ENCODE assay signal across 7 cellular contexts in the genomic region with DNA sequence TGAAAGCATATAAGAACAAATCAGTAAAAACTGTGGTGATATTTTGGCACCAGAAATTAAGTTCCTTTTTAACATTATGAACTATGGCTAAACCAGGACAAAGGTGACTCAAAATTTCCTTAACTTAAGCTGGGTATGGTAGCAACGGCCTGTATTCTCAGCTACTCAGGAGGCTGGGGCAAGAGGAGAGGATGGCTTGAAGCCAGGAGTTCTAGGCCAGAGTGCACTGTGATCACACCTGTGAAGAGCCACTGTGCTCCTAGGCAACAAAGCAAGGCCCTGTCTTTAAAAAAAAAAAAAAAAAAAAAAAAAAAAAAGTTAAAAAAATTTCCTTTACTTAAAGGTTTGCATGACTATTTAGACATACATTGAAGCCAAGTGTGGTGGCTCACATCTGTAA.
DNase-seq lines count a peak whose midpoint lies in the region; ATAC-seq, FAIRE-seq and TF ChIP-seq lines count a peak whose summit lies in the region.
"Not testable (repeated sequence)": the region's sequence is repeated elsewhere in the genome, so short reads cannot be mapped to it uniquely, and the experiment has no call there.

No MANE protein-coding gene starts in this region.

- not testable (repeated sequence) for H3K9me1 ChIP-seq in K562 (ENCODE audit: control insufficient read depth, insufficient read depth, low read length)

- not testable (repeated sequence) for H3K9me3 Mint-ChIP-seq in activated CD4-positive, alpha-beta T cell treated with anti-CD3 and anti-CD28 coated beads for 36 hours (ENCODE audit: low read depth)

- in situ Hi-C loops in K562 (cut with MboI) = not testable (repeated sequence)

- H3K27ac Mint-ChIP-seq in activated CD4-positive, alpha-beta T cell treated with anti-CD3 and anti-CD28 coated beads for 36 hours = not testable (repeated sequence)

- CTCF ChIA-PET in activated CD4-positive, alpha-beta T cell treated with anti-CD3 and anti-CD28 coated beads for 36 hours (lab: Charles Lee); K562 (lab: Yijun Ruan, JAX; ENCODE audit: low intra/inter-chr PET ratio): not testable (repeated sequence)

- H4K20me1 ChIP-seq in K562 (replicated peaks; ENCODE audit: control insufficient read depth, insufficient read depth, low read length) = not testable (repeated sequence)

- not testable (repeated sequence) for H3K9me3 ChIP-seq in K562 (replicated peaks; ENCODE audit: control insufficient read depth, insufficient read depth, low read depth, low read length); body of pancreas; esophagus muscularis mucosa; upper lobe of right lung

- not testable (repeated sequence) for H3K27ac ChIP-seq in K562 (ENCODE audit: extremely low read depth, low read depth, low read length); body of pancreas; esophagus muscularis mucosa (replicated peaks in 1 of 4); upper lobe of right lung

- POLR2A ChIA-PET in activated CD4-positive, alpha-beta T cell treated with anti-CD3 and anti-CD28 coated beads for 36 hours (lab: Charles Lee); K562 (lab: Yijun Ruan, JAX): not testable (repeated sequence)

- not testable (repeated sequence) for H3K9ac ChIP-seq in K562 (ENCODE audit: insufficient read depth in 1 of 2, low read depth in 2 of 2, low read length in 2 of 2)

- H3K27me3 ChIP-seq in K562 (ENCODE audit: control insufficient read depth in 2 of 2, insufficient read depth in 2 of 2, low read length in 2 of 2); body of pancreas; esophagus muscularis mucosa; upper lobe of right lung: not testable (repeated sequence)

- not testable (repeated sequence) for H3K79me2 ChIP-seq in K562 (ENCODE audit: control insufficient read depth, insufficient read depth, low read length)

- not testable (repeated sequence) for H3K4me3 Mint-ChIP-seq in activated CD4-positive, alpha-beta T cell treated with anti-CD3 and anti-CD28 coated beads for 36 hours

- DNase-seq in RPMI8226 = peak; percentile 95
- not testable (repeated sequence) for DNase-seq in activated CD4-positive, alpha-beta T cell treated with anti-CD3 and anti-CD28 coated beads for 36 hours; K562 (ENCODE audit: extremely low read depth in 1 of 4, low spot score in 3 of 4); body of pancreas; left lobe of liver (ENCODE audit: low spot score); upper lobe of right lung
- peak; percentile 4 for DNase-seq in esophagus muscularis mucosa (ENCODE audit: extremely low spot score)

- not testable (repeated sequence) for H3K27me3 Mint-ChIP-seq in activated CD4-positive, alpha-beta T cell treated with anti-CD3 and anti-CD28 coated beads for 36 hours

- TF ChIP-seq POLR2A in K562 (conservative IDR thresholded peaks at IDR 0.05); body of pancreas (IDR thresholded peaks at IDR 0.05); esophagus muscularis mucosa (IDR thresholded peaks at IDR 0.05; ENCODE audit: low read depth): not testable (repeated sequence)

- intact Hi-C loops in activated CD4-positive, alpha-beta T cell treated with anti-CD3 and anti-CD28 coated beads for 36 hours (cut with DNase I, micrococcal nuclease); K562 (cut with micrococcal nuclease); body of pancreas (cut with DNase I); esophagus muscularis mucosa (cut with DNase I); upper lobe of right lung (cut with DNase I): not testable (repeated sequence)

- ATAC-seq in activated CD4-positive, alpha-beta T cell treated with anti-CD3 and anti-CD28 coated beads for 36 hours = peak; percentile 36
- ATAC-seq in K562 (peak; percentile 18; the same call in 1 of the 3 replicates), body of pancreas (peak; percentile 47), left lobe of liver (peak; percentile 46), upper lobe of right lung (peak; percentile 12)

- not testable (repeated sequence) for H3K4me1 Mint-ChIP-seq in activated CD4-positive, alpha-beta T cell treated with anti-CD3 and anti-CD28 coated beads for 36 hours

- not testable (repeated sequence) for H3K4me1 ChIP-seq in K562 (replicated peaks in 1 of 2; ENCODE audit: control insufficient read depth in 2 of 2, insufficient read depth in 2 of 2, low read length in 2 of 2); body of pancreas; upper lobe of right lung
- peaks cover 0 to 16% (median 0%) of the 10 kb centered on the region in 4 donors for H3K4me1 ChIP-seq in esophagus muscularis mucosa

- FAIRE-seq in K562 (lab: Jason Lieb, UNC) = not testable (repeated sequence)

- H3K36me3 ChIP-seq in K562 (ENCODE audit: control insufficient read depth, insufficient read depth, low read length); body of pancreas (replicated peaks in 1 of 2; ENCODE audit: insufficient read depth in 1 of 2, low read depth in 2 of 2); esophagus muscularis mucosa; upper lobe of right lung: not testable (repeated sequence)

- BruUV-seq in K562 (replicated peaks; lab: Mats Ljungman, UMichigan) = not testable (repeated sequence)

- H2AFZ ChIP-seq in K562 (ENCODE audit: low read depth, low read length) = not testable (repeated sequence)

- not testable (repeated sequence) for H3K36me3 Mint-ChIP-seq in activated CD4-positive, alpha-beta T cell treated with anti-CD3 and anti-CD28 coated beads for 36 hours (ENCODE audit: low read depth)

- TF ChIP-seq RAD21 in K562 (CRISPR knock-in tag; conservative IDR thresholded peaks at IDR 0.05 in 1 of 2, IDR thresholded peaks at IDR 0.05 in 1 of 2) = not testable (repeated sequence)

- WGBS in K562 (ENCODE audit: insufficient coverage, low coverage, missing lambda C conversion rate) = 0% methylated on average over 1 of the region's 1 CpG
- WGBS in body of pancreas, 2 donors = 29 to 40% methylated on average over 1 of the region's 1 CpG
- 55% methylated on average over 1 of the region's 1 CpG for WGBS in esophagus muscularis mucosa

- TF ChIP-seq EP300 in K562 (IDR thresholded peaks at IDR 0.05; ENCODE audit: low read length); esophagus muscularis mucosa (IDR thresholded peaks at IDR 0.05): not testable (repeated sequence)

- not testable (repeated sequence) for H3K4me2 ChIP-seq in K562 (ENCODE audit: insufficient read depth, low read length)

- not testable (repeated sequence) for H3K4me3 ChIP-seq in K562, body of pancreas, esophagus muscularis mucosa, upper lobe of right lung

- not testable (repeated sequence) for TF ChIP-seq CTCF in K562 (IDR thresholded peaks at IDR 0.05 in 2 of 3, conservative IDR thresholded peaks at IDR 0.05 in 1 of 3; ENCODE audit: insufficient read depth in 2 of 3, low read depth in 1 of 3, low read length in 3 of 3); body of pancreas (IDR thresholded peaks at IDR 0.05); esophagus muscularis mucosa (IDR thresholded peaks at IDR 0.05); upper lobe of right lung (IDR thresholded peaks at IDR 0.05)
